Comparison of ENCODE assay signal across 1 cellular context in genomic region chr20:25147716-25148115, GRCh38.
TF ChIP-seq lines count a peak whose summit lies in the region.

No MANE protein-coding gene starts in this region.

TF ChIP-seq in IMR-90, 13 proteins besides CTCF, POLR2A, EP300 and RAD21 (continued from another document):
- TF ChIP-seq MAFK (IDR thresholded peaks at IDR 0.05; ENCODE audit: low read depth, low read length) (no peak), ELK1 (IDR thresholded peaks at IDR 0.05; ENCODE audit: borderline replicate concordance, low read depth, low read length) (no peak), SMC3 (IDR thresholded peaks at IDR 0.05; ENCODE audit: low read depth, low read length) (no peak), RFX5 (IDR thresholded peaks at IDR 0.05; ENCODE audit: low read depth, low read length) (no peak), USF2 (IDR thresholded peaks at IDR 0.05; ENCODE audit: low read depth, low read length) (no peak), CEBPB (IDR thresholded peaks at IDR 0.05; ENCODE audit: low read depth, low read length) (no peak), CHD1 (IDR thresholded peaks at IDR 0.05; ENCODE audit: low read depth, low read length) (no peak), BHLHE40 (IDR thresholded peaks at IDR 0.05; ENCODE audit: low read depth, low read length) (no peak), FOS (IDR thresholded peaks at IDR 0.05; ENCODE audit: low read depth, low read length) (no peak)
